In genomic region chr20:42364446-42364845, GRCh38 we compare ENCODE assay signal across 3 cellular contexts.
"Had no signal": no experiment of that assay in that cellular context is flagged by ENCODE, and none has a peak within 500 bp of the region (broad histone marks: within the 10 kb centered on the region; RNA-seq: fewer than 3 reads in every experiment).

No MANE protein-coding gene starts in this region.

- DNase-seq: GDM1, GF-D8 had no signal

- ATAC-seq: GM12878 had no signal
